ENCODE assay signal across 1 cellular context in the genomic region with DNA sequence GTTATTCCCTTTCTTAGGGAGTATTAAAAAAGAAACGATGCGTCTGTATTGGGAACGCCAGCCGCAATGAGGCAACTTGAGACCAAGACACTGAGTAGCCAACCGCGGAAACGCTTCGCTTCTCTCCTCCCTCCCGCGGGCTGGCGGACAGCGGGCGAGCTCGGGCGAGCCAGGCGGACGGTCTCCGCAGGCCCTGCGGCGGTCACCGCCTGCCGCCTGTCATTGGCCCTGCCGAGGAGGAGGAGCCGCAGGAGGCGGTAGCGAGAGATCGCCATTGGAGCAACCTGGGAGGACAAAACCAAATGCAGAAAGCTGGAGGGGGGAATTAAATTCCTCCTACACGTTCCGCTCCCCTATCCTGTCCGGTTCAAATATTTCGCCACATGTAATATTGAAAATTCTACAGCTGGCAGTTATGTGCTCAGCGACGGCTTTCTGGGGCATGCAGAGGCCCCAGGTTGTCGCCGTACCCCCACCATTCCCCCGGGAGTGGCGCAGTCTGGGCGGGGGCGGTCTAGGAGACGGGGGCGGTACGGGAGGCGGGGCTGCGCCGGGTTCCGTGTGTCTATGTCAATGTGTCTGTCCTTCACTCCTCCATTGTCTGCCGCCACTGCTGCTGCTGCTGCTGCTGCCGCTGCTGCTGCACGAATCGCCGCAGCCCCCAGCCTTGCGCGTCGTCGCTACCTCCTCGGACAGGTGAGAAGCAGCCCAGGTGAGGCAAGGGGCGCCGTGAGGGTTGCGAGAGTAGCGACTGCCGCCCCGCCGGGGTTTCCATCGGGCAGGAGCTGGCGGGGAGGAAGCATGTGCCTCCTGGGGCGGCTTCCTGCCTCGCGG.
A peak's percentile ranks its signal among the peaks of the same experiment; 100 is the strongest.
TF ChIP-seq lines count a peak whose summit lies in the region.

A gene (minus strand): TSS at position 162 of the 834 bp plus-strand sequence. CDS start 181 bp downstream, outside the sequence.
A gene (plus strand): TSS at position 589 of the 834 bp plus-strand sequence. CDS start 19,263 bp downstream, outside the sequence.

TF ChIP-seq in H1, 55 proteins besides CTCF, POLR2A, EP300 and RAD21 (continues in another document):
- no peak for TF ChIP-seq SAP30 (IDR thresholded peaks at IDR 0.05; ENCODE audit: insufficient read depth, insufficient replicate concordance, low read length)
- peak; percentile 98 for TF ChIP-seq TAF1 (IDR thresholded peaks at IDR 0.05; ENCODE audit: low read depth, low read length)
- no peak for TF ChIP-seq NRF1 (IDR thresholded peaks at IDR 0.05; ENCODE audit: low read depth, low read length)
- peak; percentile 82 for TF ChIP-seq KDM4A (IDR thresholded peaks at IDR 0.05; ENCODE audit: low read depth, low read length, severe bottlenecking)
- TF ChIP-seq RXRA (IDR thresholded peaks at IDR 0.05; ENCODE audit: insufficient read depth, low read depth, low read length): no peak
- no peak for TF ChIP-seq YY1 (IDR thresholded peaks at IDR 0.05; ENCODE audit: low read depth, low read length)
- TF ChIP-seq, protein P1, sequence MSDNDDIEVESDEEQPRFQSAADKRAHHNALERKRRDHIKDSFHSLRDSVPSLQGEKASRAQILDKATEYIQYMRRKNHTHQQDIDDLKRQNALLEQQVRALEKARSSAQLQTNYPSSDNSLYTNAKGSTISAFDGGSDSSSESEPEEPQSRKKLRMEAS (IDR thresholded peaks at IDR 0.05): peak; percentile 77
- TF ChIP-seq RBBP5 (IDR thresholded peaks at IDR 0.05; ENCODE audit: borderline replicate concordance, low read depth, low read length): peak; percentile 62
- 0 out of 4 replicates have a peak, but pooled peaks of 1 of the 2 experiments have one; percentile 43 for TF ChIP-seq HDAC2 (IDR thresholded peaks at IDR 0.05; ENCODE audit: borderline replicate concordance in 1 of 2, low read depth in 2 of 2, low read length in 2 of 2)
- TF ChIP-seq TCF12 (IDR thresholded peaks at IDR 0.05; ENCODE audit: low read depth, low read length): no peak
- peak; percentile 92; the same call in 1 of the 2 replicates for TF ChIP-seq SP4 (IDR thresholded peaks at IDR 0.05; ENCODE audit: low read length)
- peak; percentile 86 for TF ChIP-seq ASH2L (IDR thresholded peaks at IDR 0.05; ENCODE audit: low read length)
- TF ChIP-seq SIX5 (IDR thresholded peaks at IDR 0.05; ENCODE audit: low read depth, low read length): peak; percentile 38
- no peak for TF ChIP-seq RNF2 (IDR thresholded peaks at IDR 0.05; ENCODE audit: borderline replicate concordance, low read depth, low read length, missing control alignments, poor library complexity, severe bottlenecking)
- TF ChIP-seq, protein P2, sequence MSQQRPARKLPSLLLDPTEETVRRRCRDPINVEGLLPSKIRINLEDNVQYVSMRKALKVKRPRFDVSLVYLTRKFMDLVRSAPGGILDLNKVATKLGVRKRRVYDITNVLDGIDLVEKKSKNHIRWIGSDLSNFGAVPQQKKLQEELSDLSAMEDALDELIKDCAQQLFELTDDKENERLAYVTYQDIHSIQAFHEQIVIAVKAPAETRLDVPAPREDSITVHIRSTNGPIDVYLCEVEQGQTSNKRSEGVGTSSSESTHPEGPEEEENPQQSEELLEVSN (IDR thresholded peaks at IDR 0.05): no peak; the same call in 1 of the 2 replicates
- TF ChIP-seq MAFK (IDR thresholded peaks at IDR 0.05; ENCODE audit: low read depth, low read length): no peak
- TF ChIP-seq CTBP2 (IDR thresholded peaks at IDR 0.05; ENCODE audit: borderline replicate concordance, insufficient read depth, insufficient read length, low read length): no peak
- peak; percentile 97 for TF ChIP-seq POLR2AphosphoS5 (IDR thresholded peaks at IDR 0.05; ENCODE audit: low read depth, low read length)
- TF ChIP-seq CHD1 (IDR thresholded peaks at IDR 0.05; ENCODE audit: low read depth, low read length): peak; percentile 99
- TF ChIP-seq BACH1 (IDR thresholded peaks at IDR 0.05; ENCODE audit: low read length): no peak
- TF ChIP-seq RFX5 (IDR thresholded peaks at IDR 0.05; ENCODE audit: borderline replicate concordance, low read depth, low read length): no peak
- peak; percentile 82 for TF ChIP-seq GTF2F1 (IDR thresholded peaks at IDR 0.05; ENCODE audit: borderline replicate concordance, low read depth, low read length)
- TF ChIP-seq SIRT6 (IDR thresholded peaks at IDR 0.05; ENCODE audit: low read length): no peak
- TF ChIP-seq, protein P3, sequence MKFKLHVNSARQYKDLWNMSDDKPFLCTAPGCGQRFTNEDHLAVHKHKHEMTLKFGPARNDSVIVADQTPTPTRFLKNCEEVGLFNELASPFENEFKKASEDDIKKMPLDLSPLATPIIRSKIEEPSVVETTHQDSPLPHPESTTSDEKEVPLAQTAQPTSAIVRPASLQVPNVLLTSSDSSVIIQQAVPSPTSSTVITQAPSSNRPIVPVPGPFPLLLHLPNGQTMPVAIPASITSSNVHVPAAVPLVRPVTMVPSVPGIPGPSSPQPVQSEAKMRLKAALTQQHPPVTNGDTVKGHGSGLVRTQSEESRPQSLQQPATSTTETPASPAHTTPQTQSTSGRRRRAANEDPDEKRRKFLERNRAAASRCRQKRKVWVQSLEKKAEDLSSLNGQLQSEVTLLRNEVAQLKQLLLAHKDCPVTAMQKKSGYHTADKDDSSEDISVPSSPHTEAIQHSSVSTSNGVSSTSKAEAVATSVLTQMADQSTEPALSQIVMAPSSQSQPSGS (IDR thresholded peaks at IDR 0.05; ENCODE audit: low read length): no peak
- TF ChIP-seq SP1 (IDR thresholded peaks at IDR 0.05; ENCODE audit: low read depth, low read length): peak; percentile 92
- no peak for TF ChIP-seq KDM1A (IDR thresholded peaks at IDR 0.05; ENCODE audit: borderline replicate concordance, low read length)
- TF ChIP-seq, protein P4, sequence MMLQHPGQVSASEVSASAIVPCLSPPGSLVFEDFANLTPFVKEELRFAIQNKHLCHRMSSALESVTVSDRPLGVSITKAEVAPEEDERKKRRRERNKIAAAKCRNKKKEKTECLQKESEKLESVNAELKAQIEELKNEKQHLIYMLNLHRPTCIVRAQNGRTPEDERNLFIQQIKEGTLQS (IDR thresholded peaks at IDR 0.05; ENCODE audit: insufficient read depth, low read depth, low read length): no peak
- TF ChIP-seq TBP (IDR thresholded peaks at IDR 0.05; ENCODE audit: low read depth, low read length): peak; percentile 94
- TF ChIP-seq BRCA1 (IDR thresholded peaks at IDR 0.05; ENCODE audit: low read depth, low read length): no peak
- TF ChIP-seq, protein P5, sequence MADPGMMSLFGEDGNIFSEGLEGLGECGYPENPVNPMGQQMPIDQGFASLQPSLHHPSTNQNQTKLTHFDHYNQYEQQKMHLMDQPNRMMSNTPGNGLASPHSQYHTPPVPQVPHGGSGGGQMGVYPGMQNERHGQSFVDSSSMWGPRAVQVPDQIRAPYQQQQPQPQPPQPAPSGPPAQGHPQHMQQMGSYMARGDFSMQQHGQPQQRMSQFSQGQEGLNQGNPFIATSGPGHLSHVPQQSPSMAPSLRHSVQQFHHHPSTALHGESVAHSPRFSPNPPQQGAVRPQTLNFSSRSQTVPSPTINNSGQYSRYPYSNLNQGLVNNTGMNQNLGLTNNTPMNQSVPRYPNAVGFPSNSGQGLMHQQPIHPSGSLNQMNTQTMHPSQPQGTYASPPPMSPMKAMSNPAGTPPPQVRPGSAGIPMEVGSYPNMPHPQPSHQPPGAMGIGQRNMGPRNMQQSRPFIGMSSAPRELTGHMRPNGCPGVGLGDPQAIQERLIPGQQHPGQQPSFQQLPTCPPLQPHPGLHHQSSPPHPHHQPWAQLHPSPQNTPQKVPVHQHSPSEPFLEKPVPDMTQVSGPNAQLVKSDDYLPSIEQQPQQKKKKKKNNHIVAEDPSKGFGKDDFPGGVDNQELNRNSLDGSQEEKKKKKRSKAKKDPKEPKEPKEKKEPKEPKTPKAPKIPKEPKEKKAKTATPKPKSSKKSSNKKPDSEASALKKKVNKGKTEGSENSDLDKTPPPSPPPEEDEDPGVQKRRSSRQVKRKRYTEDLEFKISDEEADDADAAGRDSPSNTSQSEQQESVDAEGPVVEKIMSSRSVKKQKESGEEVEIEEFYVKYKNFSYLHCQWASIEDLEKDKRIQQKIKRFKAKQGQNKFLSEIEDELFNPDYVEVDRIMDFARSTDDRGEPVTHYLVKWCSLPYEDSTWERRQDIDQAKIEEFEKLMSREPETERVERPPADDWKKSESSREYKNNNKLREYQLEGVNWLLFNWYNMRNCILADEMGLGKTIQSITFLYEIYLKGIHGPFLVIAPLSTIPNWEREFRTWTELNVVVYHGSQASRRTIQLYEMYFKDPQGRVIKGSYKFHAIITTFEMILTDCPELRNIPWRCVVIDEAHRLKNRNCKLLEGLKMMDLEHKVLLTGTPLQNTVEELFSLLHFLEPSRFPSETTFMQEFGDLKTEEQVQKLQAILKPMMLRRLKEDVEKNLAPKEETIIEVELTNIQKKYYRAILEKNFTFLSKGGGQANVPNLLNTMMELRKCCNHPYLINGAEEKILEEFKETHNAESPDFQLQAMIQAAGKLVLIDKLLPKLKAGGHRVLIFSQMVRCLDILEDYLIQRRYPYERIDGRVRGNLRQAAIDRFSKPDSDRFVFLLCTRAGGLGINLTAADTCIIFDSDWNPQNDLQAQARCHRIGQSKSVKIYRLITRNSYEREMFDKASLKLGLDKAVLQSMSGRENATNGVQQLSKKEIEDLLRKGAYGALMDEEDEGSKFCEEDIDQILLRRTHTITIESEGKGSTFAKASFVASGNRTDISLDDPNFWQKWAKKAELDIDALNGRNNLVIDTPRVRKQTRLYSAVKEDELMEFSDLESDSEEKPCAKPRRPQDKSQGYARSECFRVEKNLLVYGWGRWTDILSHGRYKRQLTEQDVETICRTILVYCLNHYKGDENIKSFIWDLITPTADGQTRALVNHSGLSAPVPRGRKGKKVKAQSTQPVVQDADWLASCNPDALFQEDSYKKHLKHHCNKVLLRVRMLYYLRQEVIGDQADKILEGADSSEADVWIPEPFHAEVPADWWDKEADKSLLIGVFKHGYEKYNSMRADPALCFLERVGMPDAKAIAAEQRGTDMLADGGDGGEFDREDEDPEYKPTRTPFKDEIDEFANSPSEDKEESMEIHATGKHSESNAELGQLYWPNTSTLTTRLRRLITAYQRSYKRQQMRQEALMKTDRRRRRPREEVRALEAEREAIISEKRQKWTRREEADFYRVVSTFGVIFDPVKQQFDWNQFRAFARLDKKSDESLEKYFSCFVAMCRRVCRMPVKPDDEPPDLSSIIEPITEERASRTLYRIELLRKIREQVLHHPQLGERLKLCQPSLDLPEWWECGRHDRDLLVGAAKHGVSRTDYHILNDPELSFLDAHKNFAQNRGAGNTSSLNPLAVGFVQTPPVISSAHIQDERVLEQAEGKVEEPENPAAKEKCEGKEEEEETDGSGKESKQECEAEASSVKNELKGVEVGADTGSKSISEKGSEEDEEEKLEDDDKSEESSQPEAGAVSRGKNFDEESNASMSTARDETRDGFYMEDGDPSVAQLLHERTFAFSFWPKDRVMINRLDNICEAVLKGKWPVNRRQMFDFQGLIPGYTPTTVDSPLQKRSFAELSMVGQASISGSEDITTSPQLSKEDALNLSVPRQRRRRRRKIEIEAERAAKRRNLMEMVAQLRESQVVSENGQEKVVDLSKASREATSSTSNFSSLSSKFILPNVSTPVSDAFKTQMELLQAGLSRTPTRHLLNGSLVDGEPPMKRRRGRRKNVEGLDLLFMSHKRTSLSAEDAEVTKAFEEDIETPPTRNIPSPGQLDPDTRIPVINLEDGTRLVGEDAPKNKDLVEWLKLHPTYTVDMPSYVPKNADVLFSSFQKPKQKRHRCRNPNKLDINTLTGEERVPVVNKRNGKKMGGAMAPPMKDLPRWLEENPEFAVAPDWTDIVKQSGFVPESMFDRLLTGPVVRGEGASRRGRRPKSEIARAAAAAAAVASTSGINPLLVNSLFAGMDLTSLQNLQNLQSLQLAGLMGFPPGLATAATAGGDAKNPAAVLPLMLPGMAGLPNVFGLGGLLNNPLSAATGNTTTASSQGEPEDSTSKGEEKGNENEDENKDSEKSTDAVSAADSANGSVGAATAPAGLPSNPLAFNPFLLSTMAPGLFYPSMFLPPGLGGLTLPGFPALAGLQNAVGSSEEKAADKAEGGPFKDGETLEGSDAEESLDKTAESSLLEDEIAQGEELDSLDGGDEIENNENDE (IDR thresholded peaks at IDR 0.05; ENCODE audit: insufficient replicate concordance, low read length): no peak
- 0 out of 2 replicates have a peak, but pooled peaks have one; percentile 41 for TF ChIP-seq CEBPB (IDR thresholded peaks at IDR 0.05; ENCODE audit: low read depth, low read length)
- TF ChIP-seq JUN (IDR thresholded peaks at IDR 0.05; ENCODE audit: low read depth, low read length): no peak
- TF ChIP-seq FOSL1 (IDR thresholded peaks at IDR 0.05; ENCODE audit: insufficient read depth, low read depth, low read length): no peak
- TF ChIP-seq SRF (IDR thresholded peaks at IDR 0.05; ENCODE audit: low read depth, low read length): no peak
- peak; percentile 84 for TF ChIP-seq PHF8 (conservative IDR thresholded peaks at IDR 0.05; ENCODE audit: low read depth, low read length)
- no peak for TF ChIP-seq GABPA (IDR thresholded peaks at IDR 0.05; ENCODE audit: borderline replicate concordance, insufficient read depth, low read length)
- TF ChIP-seq BCL11A (IDR thresholded peaks at IDR 0.05; ENCODE audit: low read depth in 2 of 2, low read length in 2 of 2): no peak
- peak; percentile 58 to 80; a peak in 3 of 4 replicates for TF ChIP-seq SIN3A (conservative IDR thresholded peaks at IDR 0.05 in 1 of 2, IDR thresholded peaks at IDR 0.05 in 1 of 2; ENCODE audit: low read depth in 1 of 2, low read length in 2 of 2)
- no peak for TF ChIP-seq HDAC6 (IDR thresholded peaks at IDR 0.05; ENCODE audit: low read depth, low read length)
- TF ChIP-seq POU5F1 (IDR thresholded peaks at IDR 0.05; ENCODE audit: low read depth, low read length): no peak
- TF ChIP-seq EZH2 (IDR thresholded peaks at IDR 0.05; ENCODE audit: low read depth, low read length, severe bottlenecking): no peak
- TF ChIP-seq JUND (IDR thresholded peaks at IDR 0.05; ENCODE audit: low read length): peak; percentile 97
- no peak for TF ChIP-seq KDM5A (IDR thresholded peaks at IDR 0.05; ENCODE audit: low read length)
- TF ChIP-seq CBX5 (IDR thresholded peaks at IDR 0.05; ENCODE audit: low read depth, low read length): no peak
- no peak for TF ChIP-seq SUZ12 (IDR thresholded peaks at IDR 0.05; ENCODE audit: low read length)
- TF ChIP-seq, protein P6, sequence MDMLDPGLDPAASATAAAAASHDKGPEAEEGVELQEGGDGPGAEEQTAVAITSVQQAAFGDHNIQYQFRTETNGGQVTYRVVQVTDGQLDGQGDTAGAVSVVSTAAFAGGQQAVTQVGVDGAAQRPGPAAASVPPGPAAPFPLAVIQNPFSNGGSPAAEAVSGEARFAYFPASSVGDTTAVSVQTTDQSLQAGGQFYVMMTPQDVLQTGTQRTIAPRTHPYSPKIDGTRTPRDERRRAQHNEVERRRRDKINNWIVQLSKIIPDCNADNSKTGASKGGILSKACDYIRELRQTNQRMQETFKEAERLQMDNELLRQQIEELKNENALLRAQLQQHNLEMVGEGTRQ (IDR thresholded peaks at IDR 0.05; ENCODE audit: low read length): no peak; the same call in 1 of the 2 replicates
- TF ChIP-seq CREB1 (IDR thresholded peaks at IDR 0.05): peak; percentile 38; the same call in 1 of the 2 replicates
- TF ChIP-seq CHD2 (IDR thresholded peaks at IDR 0.05; ENCODE audit: low read length): no peak
- peak; percentile 96 for TF ChIP-seq TAF7 (optimal IDR thresholded peaks at IDR 0.05; ENCODE audit: borderline replicate concordance, low read depth, low read length)
- TF ChIP-seq EGR1 (IDR thresholded peaks at IDR 0.05; ENCODE audit: borderline replicate concordance, low read depth, low read length): peak; percentile 95
- 0 out of 2 replicates have a peak, but pooled peaks have one; percentile 1 for TF ChIP-seq TEAD4 (IDR thresholded peaks at IDR 0.05; ENCODE audit: low read depth, low read length)
- no peak for TF ChIP-seq SP2 (IDR thresholded peaks at IDR 0.05; ENCODE audit: low read length)
- no peak for TF ChIP-seq CBX8 (IDR thresholded peaks at IDR 0.05; ENCODE audit: borderline replicate concordance, low read depth, low read length)
- no peak for TF ChIP-seq NANOG (IDR thresholded peaks at IDR 0.05; ENCODE audit: insufficient read depth, low read depth, low read length, poor library complexity, severe bottlenecking)
